9 cellular contexts compared by ENCODE assay signal in genomic region chr1:55021965-55022546, GRCh38. TPM values are rescaled to one million over a fixed set of nuclear protein-coding genes. Genes with fewer than 3 reads are reported as not detected.
A peak's percentile ranks its signal among the peaks of the same experiment; 100 is the strongest.
DNase-seq lines count a peak whose midpoint lies in the region; ATAC-seq and TF ChIP-seq lines count a peak whose summit lies in the region.
"Had no signal": no experiment of that assay in that cellular context is flagged by ENCODE, and none has a peak within 500 bp of the region (broad histone marks: within the 10 kb centered on the region; RNA-seq: fewer than 3 reads in every experiment).

No MANE protein-coding gene starts in this region.

- peak overlapping the region; percentile 59 for H3K18ac ChIP-seq in H9 (ENCODE audit: insufficient read length, low read depth, low read length)

- H3K9me3 ChIP-seq in H9 (ENCODE audit: control insufficient read depth, low read depth, low read length): no peaks in the 10 kb centered on the region
- no peaks in the 10 kb centered on the region for H3K9me3 ChIP-seq in prostate gland
- no peaks in the 10 kb centered on the region for H3K9me3 ChIP-seq in aorta (ENCODE audit: control insufficient read depth, low read length)

- H4K5ac ChIP-seq in H9 (ENCODE audit: insufficient read length, low read depth, low read length): no peak overlapping the region

- H2BK20ac ChIP-seq in H9 (ENCODE audit: low read depth, low read length, poor library complexity, severe bottlenecking): no peak overlapping the region

- H3T11ph ChIP-seq in H9 (ENCODE audit: low read length): no peak overlapping the region

- H3K36me3 ChIP-seq in prostate gland (no peaks in the 10 kb centered on the region), aorta (ENCODE audit: control insufficient read depth in 1 of 2, insufficient read depth in 2 of 2, low read length in 1 of 2) (no peaks in the 10 kb centered on the region)

- H3K27ac Mint-ChIP-seq in H9: peak overlapping the region in 1 of 3 experiments; percentile 94; a peak in 3 of 7 replicates

- H3K9ac ChIP-seq in H9 (ENCODE audit: extremely low read depth, insufficient read length, low read length): no peak overlapping the region

- H3K4me3 Mint-ChIP-seq in H9: no peak overlapping the region

- H3K27ac ChIP-seq in H9 (ENCODE audit: insufficient read length, low read depth, low read length) (no peak overlapping the region), prostate gland (no peak overlapping the region), aorta (ENCODE audit: low read depth in 1 of 2, low read length in 2 of 2) (no peak overlapping the region)

- H2BK5ac ChIP-seq in H9 (ENCODE audit: insufficient read length, low read length): no peak overlapping the region

- WGBS in H9 (ENCODE audit: extremely low coverage, insufficient read length, low lambda C conversion rate): no CpG with 5 or more reads among the region's 15 CpGs
- WGBS in prostate gland: 45% methylated on average over 15 of the region's 15 CpGs
- 38 to 44% methylated on average over 15 of the region's 15 CpGs for WGBS in aorta, 2 donors

- H3K79me1 ChIP-seq in H9 (ENCODE audit: insufficient read depth, low read depth, low read length, poor library complexity, severe bottlenecking): no peaks in the 10 kb centered on the region

- no peak overlapping the region for H4K91ac ChIP-seq in H9 (ENCODE audit: insufficient read length, low read depth, low read length)

- H3K4me3 ChIP-seq in prostate gland: no peak overlapping the region
- no peak overlapping the region for H3K4me3 ChIP-seq in aorta (ENCODE audit: low read length in 2 of 2)

- no peak overlapping the region for H3K56ac ChIP-seq in H9 (ENCODE audit: insufficient read length, low read depth, low read length)

- H4K8ac ChIP-seq in H9 (replicated peaks; ENCODE audit: insufficient read length, low read depth, low read length): no peak overlapping the region

- no peaks in the 10 kb centered on the region for H3K79me2 ChIP-seq in H9 (ENCODE audit: insufficient read depth, low read length)

- no peak overlapping the region for H2BK15ac ChIP-seq in H9 (ENCODE audit: low read depth, low read length)

- peaks cover 0 to 6% (median 0%) of the 10 kb centered on the region in 3 experiments; a peak in 3 of 7 replicates for H3K36me3 Mint-ChIP-seq in H9 (ENCODE audit: insufficient read depth in 1 of 3, low read depth in 3 of 3)

- ATAC-seq in SK-N-SH treated with all-trans-retinoic acid at 6 μM for 48 hours (peak; percentile 100), aorta (ENCODE audit: low FRiP score) (peak; percentile 92)

- no peaks in the 10 kb centered on the region for H3K23me2 ChIP-seq in H9 (ENCODE audit: insufficient read length, low read depth, low read length, poor library complexity, severe bottlenecking)

- DNase-seq in DMS53 (lab: John Stamatoyannopoulos, UW) (peak; percentile 100), H9 (peak; percentile 99), NCI-H1048 (lab: John Stamatoyannopoulos, UW) (peak; percentile 64), cardiac septum (ENCODE audit: low spot score) (peak; percentile 86), prostate gland (ENCODE audit: low spot score) (peak; percentile 72), aorta (peak; percentile 86 to 94)
- DNase-seq in activated naive CD8-positive, alpha-beta T cell treated with anti-CD3 and anti-CD28 coated beads, Interleukin-2, amount 50 U/mL, for 16 hours (ENCODE audit: low read depth, low spot score): peak; percentile 14

- no peak overlapping the region for H3K4ac ChIP-seq in H9 (ENCODE audit: low read depth, low read length)

- H3K9me3 Mint-ChIP-seq in H9: peaks cover 0 to 6% of the 10 kb centered on the region in 2 experiments

- no peak overlapping the region for H3K23ac ChIP-seq in H9 (ENCODE audit: insufficient read length, low read depth, low read length)

- peaks cover 6% of the 10 kb centered on the region for H3K27me3 Mint-ChIP-seq in H9 (ENCODE audit: low read depth)

- intact Hi-C loops in cardiac septum (cut with DNase I) (loop anchor here (2.0 kb wide), 1 partner anchor 71 kb away; no protein-coding TSS in a partner anchor), prostate gland (cut with DNase I) (no loop called here), aorta (cut with DNase I) (loop anchor here in 1 of 2 donors (1.0 kb wide), 2 partner anchors 72 to 77 kb away; no protein-coding TSS in a partner anchor)

- H3K4me1 Mint-ChIP-seq in H9: peaks cover 20 to 44% of the 10 kb centered on the region in 2 experiments

- H3K4me1 ChIP-seq in H9 (ENCODE audit: insufficient read depth, low read length) (peaks cover 4% of the 10 kb centered on the region; the same call in 1 of the 2 replicates), prostate gland (replicated peaks) (no peaks in the 10 kb centered on the region), aorta (ENCODE audit: control insufficient read depth in 1 of 2, insufficient read depth in 2 of 2, low read length in 2 of 2) (no peaks in the 10 kb centered on the region)

- TF ChIP-seq CTCF in H9 (conservative IDR thresholded peaks at IDR 0.05) (peak; percentile 99), prostate gland (IDR thresholded peaks at IDR 0.05) (peak; percentile 44 to 91 (median 69))

- H3K4me2 ChIP-seq in H9 (ENCODE audit: insufficient read depth, insufficient read length, low read length): no peak overlapping the region

- no peaks in the 10 kb centered on the region for H4K20me1 ChIP-seq in H9 (ENCODE audit: control insufficient read depth, insufficient read depth, insufficient read length)

- H2AK5ac ChIP-seq in H9 (ENCODE audit: insufficient read length, low read length): no peak overlapping the region

- no peaks in the 10 kb centered on the region for H3K27me3 ChIP-seq in H9 (ENCODE audit: insufficient read depth, low read length)
- H3K27me3 ChIP-seq in prostate gland (replicated peaks; ENCODE audit: insufficient read depth): no peaks in the 10 kb centered on the region
- H3K27me3 ChIP-seq in aorta (ENCODE audit: control insufficient read depth in 1 of 2, insufficient read depth in 2 of 2, low read length in 1 of 2): no peaks in the 10 kb centered on the region

- H2BK120ac ChIP-seq in H9 (ENCODE audit: low read depth, low read length, poor library complexity, severe bottlenecking): no peak overlapping the region

- H3K14ac ChIP-seq in H9 (ENCODE audit: insufficient read depth, low read length): peak overlapping the region; percentile 33; the same call in 1 of the 2 replicates

- H2BK12ac ChIP-seq in H9 (ENCODE audit: insufficient read length, low read depth, low read length): no peak overlapping the region

- H2AFZ ChIP-seq in H9 (ENCODE audit: low read length): peak overlapping the region; percentile 65

- no peak for TF ChIP-seq POLR2A in prostate gland (IDR thresholded peaks at IDR 0.05)

TF ChIP-seq in SK-N-SH treated with all-trans-retinoic acid at 6 μM for 48 hours, 23 proteins besides CTCF, POLR2A, EP300 and RAD21:
- TF ChIP-seq RARB (CRISPR knock-in tag; IDR thresholded peaks at IDR 0.05) (no peak), ISL1 (CRISPR knock-in tag; IDR thresholded peaks at IDR 0.05) (no peak), ARNTL (CRISPR knock-in tag; IDR thresholded peaks at IDR 0.05; ENCODE audit: borderline replicate concordance, low read depth) (no peak), SNAI2 (CRISPR knock-in tag; IDR thresholded peaks at IDR 0.05) (peak; percentile 72; the same call in 1 of the 2 replicates), ZFP3 (CRISPR knock-in tag; IDR thresholded peaks at IDR 0.05) (no peak), ZNF8 (CRISPR knock-in tag; IDR thresholded peaks at IDR 0.05) (no peak)

RNA-seq across cellular contexts. Expression of gene PCSK9, which starts 17.3 kb away (rescaled TPM):
- total RNA-seq in H9 (2021) (72.2 and 75.1 TPM in 2 replicates), cardiac septum (not detected), prostate gland (under 1 TPM in 1 of 2 donors, not detected in 1; 0.45 TPM), aorta (under 1 TPM; 0.13 to 0.42 TPM)
- polyA plus RNA-seq in aorta: under 1 TPM in 1 of 2 donors, not detected in 1; 0.38 TPM

RNA-seq across cellular contexts. Expression of gene BSND, which starts 23.3 kb away (rescaled TPM):
- total RNA-seq in H9 (2021) (0.17 and 0.35 TPM in 2 replicates), cardiac septum (not detected), prostate gland (under 1 TPM in 1 of 2 donors, not detected in 1; 0.11 TPM), aorta (not detected)
- polyA plus RNA-seq in aorta: not detected
- polyA plus RNA-seq: esophagus had no signal

RNA-seq across cellular contexts. Expression of gene TMEM61, which starts 41.6 kb away (rescaled TPM):
- total RNA-seq in H9 (2021) (0.61 and 1.0 TPM in 2 replicates), cardiac septum (not detected), prostate gland (1 to 10 TPM; 2.4 to 5.4 TPM), aorta (1 to 10 TPM; 1.3 to 5.6 TPM)
- 1 to 10 TPM in 1 of 2 donors, under 1 TPM in 1; 0.38 to 3.0 TPM for polyA plus RNA-seq in aorta

Comparison
In these comparisons a context has a peak if more than half of its experiments do, and no peak if none do; other contexts are left out.
1. DNase-seq: peak in every context shown above with its lines; median percentile 100 in DMS53; 99 in H9; 90 in aorta; 86 in cardiac septum; 72 in prostate gland; 64 in NCI-H1048; 14 in activated naive CD8-positive, alpha-beta T cell treated with anti-CD3 and anti-CD28 coated beads, Interleukin-2, amount 50 U/mL, for 16 hours.
2. RNA of gene PCSK9, which starts 17.3 kb away (total RNA-seq): 72.2 to 75.1 TPM in H9; 0.45 TPM in prostate gland, 0.13 to 0.42 TPM in aorta and not detected in cardiac septum (single experiment); every median in the first group is over 10 times any median in the second.